1 cellular context compared by ENCODE assay signal in genomic region chr2:55781542-55781941, GRCh38.
TF ChIP-seq lines count a peak whose summit lies in the region.

No MANE protein-coding gene starts in this region.

TF ChIP-seq in IMR-90, 13 proteins besides CTCF, POLR2A, EP300 and RAD21 (continued from another document):
- no peak for TF ChIP-seq ELK1 (IDR thresholded peaks at IDR 0.05; ENCODE audit: borderline replicate concordance, low read depth, low read length)
- no peak for TF ChIP-seq BHLHE40 (IDR thresholded peaks at IDR 0.05; ENCODE audit: low read depth, low read length)
- TF ChIP-seq USF2 (IDR thresholded peaks at IDR 0.05; ENCODE audit: low read depth, low read length), result no peak
- no peak for TF ChIP-seq MAZ (IDR thresholded peaks at IDR 0.05; ENCODE audit: borderline replicate concordance, low read depth, low read length)
- TF ChIP-seq RCOR1 (IDR thresholded peaks at IDR 0.05; ENCODE audit: insufficient replicate concordance, low read length), result no peak
- no peak for TF ChIP-seq CEBPB (IDR thresholded peaks at IDR 0.05; ENCODE audit: low read depth, low read length)
- TF ChIP-seq MXI1 (IDR thresholded peaks at IDR 0.05; ENCODE audit: borderline replicate concordance, low read depth, low read length), result no peak
- no peak for TF ChIP-seq FOS (IDR thresholded peaks at IDR 0.05; ENCODE audit: low read depth, low read length)
- TF ChIP-seq NFE2L2 (IDR thresholded peaks at IDR 0.05; ENCODE audit: low read depth, low read length), result no peak
- TF ChIP-seq CHD1 (IDR thresholded peaks at IDR 0.05; ENCODE audit: low read depth, low read length), result no peak
- no peak for TF ChIP-seq SMC3 (IDR thresholded peaks at IDR 0.05; ENCODE audit: low read depth, low read length)
